In the genomic region with DNA sequence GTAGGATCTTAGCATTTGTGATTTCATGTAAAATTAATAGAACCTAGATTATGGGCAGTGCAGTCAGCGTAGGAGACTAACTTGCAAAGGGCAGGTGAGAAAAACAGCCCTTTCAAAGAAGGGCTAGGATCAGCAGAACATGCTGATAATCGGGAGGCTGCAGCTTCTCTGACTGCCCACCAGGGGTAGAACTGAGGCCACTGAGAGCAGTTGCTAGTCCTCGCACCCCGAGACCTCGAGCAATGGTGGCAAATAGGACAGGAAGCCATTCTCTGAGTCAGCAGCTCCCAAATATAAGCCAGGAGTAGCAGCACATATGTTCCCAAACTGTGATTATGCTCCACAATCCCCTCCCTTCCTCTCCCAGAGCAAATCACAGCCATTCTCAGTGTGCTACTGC, we compare ENCODE assay signal across 8 cellular contexts.
DNase-seq lines count a peak whose midpoint lies in the region; ATAC-seq, FAIRE-seq and TF ChIP-seq lines count a peak whose summit lies in the region.

No MANE protein-coding gene starts in this region.

- no TSS peak for BruUV-seq in endothelial cell of umbilical vein (replicated peaks; lab: Mats Ljungman, UMichigan)

- peaks cover 6% of the 10 kb centered on the region for H3K27me3 Mint-ChIP-seq in activated CD4-positive, alpha-beta T cell treated with anti-CD3 and anti-CD28 coated beads for 36 hours
- no peaks in the 10 kb centered on the region for H3K27me3 Mint-ChIP-seq in activated CD4-positive, alpha-beta T cell treated with anti-CD3 and anti-CD28 coated beads, Interleukin-2, amount 10 ng/mL, durations not matched to agents 24 days and 14 days

- H3K36me3 ChIP-seq in endothelial cell of umbilical vein (ENCODE audit: control insufficient read depth in 2 of 2, extremely low read depth in 1 of 2, insufficient read depth in 2 of 2, low read length in 2 of 2) (no peaks in the 10 kb centered on the region), smooth muscle cell (ENCODE audit: low read depth) (no peaks in the 10 kb centered on the region)

- TF ChIP-seq POLR2A in endothelial cell of umbilical vein (IDR thresholded peaks at IDR 0.05; ENCODE audit: low read depth, low read length), result no peak

- TF ChIP-seq CTCF in endothelial cell of umbilical vein (IDR thresholded peaks at IDR 0.05; ENCODE audit: extremely low read depth in 1 of 2, insufficient read depth in 1 of 2, low read depth in 1 of 2, low read length in 2 of 2), result peak; percentile 54 to 63
- TF ChIP-seq CTCF in smooth muscle cell (IDR thresholded peaks at IDR 0.05; ENCODE audit: borderline replicate concordance, insufficient read depth, poor library complexity, severe bottlenecking), result peak; percentile 41

- DNase-seq in activated CD4-positive, alpha-beta T cell treated with anti-CD3 and anti-CD28 coated beads for 36 hours, result peak; percentile 20
- DNase-seq in activated CD4-positive, alpha-beta T cell treated with anti-CD3 and anti-CD28 coated beads, Interleukin-2, amount 10 ng/mL, durations not matched to agents 24 days and 14 days, result no peak
- DNase-seq in NCI-H146 treated with DMSO at 0.1 percent for 48 hours (lab: John Stamatoyannopoulos, UW; ENCODE audit: unreplicated experiment), result peak; percentile 9
- DNase-seq in endothelial cell of umbilical vein (ENCODE audit: low read depth, low spot score), result peak; percentile 15
- DNase-seq in smooth muscle cell (lab: John Stamatoyannopoulos, UW; ENCODE audit: unreplicated experiment), result no peak
- DNase-seq in activated CD8-positive, alpha-beta memory T cell treated with anti-CD3 and anti-CD28 coated beads, Interleukin-2, amount 50 U/mL, for 48 hours, result no peak
- DNase-seq in 8988T, result no peak

- WGBS in smooth muscle cell (ENCODE audit: low lambda C conversion rate), result 51% methylated on average over 5 of the region's 5 CpGs

- H2AFZ ChIP-seq in endothelial cell of umbilical vein (ENCODE audit: low read depth, low read length) (peak overlapping the region; percentile 9), smooth muscle cell (ENCODE audit: low read depth) (peak overlapping the region; percentile 24)

- CTCF ChIA-PET in activated CD4-positive, alpha-beta T cell treated with anti-CD3 and anti-CD28 coated beads for 36 hours (lab: Charles Lee), result no interaction called here
- CTCF ChIA-PET in endothelial cell of umbilical vein (lab: Charles Lee), result interaction anchor here (0.5 to 2.4 kb wide), 11 partner anchors 8 to 170 kb away, joined by 3 to 14 read pairs (median 6); no protein-coding TSS in a partner anchor

- ATAC-seq in activated CD4-positive, alpha-beta T cell treated with anti-CD3 and anti-CD28 coated beads for 36 hours, result no peak
- ATAC-seq in HG02763 (IDR thresholded peaks at IDR 0.05; ENCODE audit: unreplicated experiment), result no peak

- FAIRE-seq in endothelial cell of umbilical vein (lab: Jason Lieb, UNC), result peak; percentile 80

- intact Hi-C loops in activated CD4-positive, alpha-beta T cell treated with anti-CD3 and anti-CD28 coated beads for 36 hours (cut with DNase I, micrococcal nuclease), result no loop called here
- intact Hi-C loops in activated CD4-positive, alpha-beta T cell treated with anti-CD3 and anti-CD28 coated beads, Interleukin-2, amount 10 ng/mL, durations not matched to agents 24 days and 14 days (cut with micrococcal nuclease), result no loop called here
- intact Hi-C loops in endothelial cell of umbilical vein (cut with micrococcal nuclease), result loop anchor here (5.0 to 10.0 kb wide), 3 partner anchors 130 to 758 kb away; no protein-coding TSS in a partner anchor

- no peaks in the 10 kb centered on the region for H4K20me1 ChIP-seq in endothelial cell of umbilical vein (replicated peaks; ENCODE audit: control insufficient read depth, extremely low read depth, insufficient read depth, low read length)
- H4K20me1 ChIP-seq in smooth muscle cell (ENCODE audit: low read depth), result no peaks in the 10 kb centered on the region

- H3K9me1 ChIP-seq in endothelial cell of umbilical vein (replicated peaks; ENCODE audit: control insufficient read depth, extremely low read depth, insufficient read depth, low read length), result no peaks in the 10 kb centered on the region

- H3K36me3 Mint-ChIP-seq in activated CD4-positive, alpha-beta T cell treated with anti-CD3 and anti-CD28 coated beads for 36 hours (ENCODE audit: low read depth), result no peaks in the 10 kb centered on the region
- H3K36me3 Mint-ChIP-seq in activated CD4-positive, alpha-beta T cell treated with anti-CD3 and anti-CD28 coated beads, Interleukin-2, amount 10 ng/mL, durations not matched to agents 24 days and 14 days (ENCODE audit: low read depth), result no peaks in the 10 kb centered on the region

- H3K27me3 ChIP-seq in endothelial cell of umbilical vein (ENCODE audit: control insufficient read depth in 2 of 2, insufficient read depth in 2 of 2, low read length in 2 of 2) (no peaks in the 10 kb centered on the region), smooth muscle cell (ENCODE audit: low read depth) (no peaks in the 10 kb centered on the region)

- dilution Hi-C loops in endothelial cell of umbilical vein (cut with MboI; ENCODE audit: extremely low pct_ligation_motif_present, low sequenced_read_pairs), result no loop called here

- H3K4me3 ChIP-seq in endothelial cell of umbilical vein (replicated peaks in 1 of 3; ENCODE audit: insufficient read depth in 1 of 3, low read depth in 1 of 3, low read length in 3 of 3) (no peak overlapping the region), smooth muscle cell (no peak overlapping the region)

- no peak overlapping the region for H3K9ac ChIP-seq in endothelial cell of umbilical vein (replicated peaks; ENCODE audit: extremely low read depth, insufficient read depth, low read length)
- H3K9ac ChIP-seq in smooth muscle cell (ENCODE audit: low read depth), result no peak overlapping the region

- H3K27ac Mint-ChIP-seq in activated CD4-positive, alpha-beta T cell treated with anti-CD3 and anti-CD28 coated beads for 36 hours, result no peak overlapping the region
- no peak overlapping the region for H3K27ac Mint-ChIP-seq in activated CD4-positive, alpha-beta T cell treated with anti-CD3 and anti-CD28 coated beads, Interleukin-2, amount 10 ng/mL, durations not matched to agents 24 days and 14 days

- H3K9me3 Mint-ChIP-seq in activated CD4-positive, alpha-beta T cell treated with anti-CD3 and anti-CD28 coated beads for 36 hours (ENCODE audit: low read depth), result no peaks in the 10 kb centered on the region
- no peaks in the 10 kb centered on the region for H3K9me3 Mint-ChIP-seq in activated CD4-positive, alpha-beta T cell treated with anti-CD3 and anti-CD28 coated beads, Interleukin-2, amount 10 ng/mL, durations not matched to agents 24 days and 14 days

- H3K27ac ChIP-seq in endothelial cell of umbilical vein (ENCODE audit: insufficient read depth, low read depth, low read length), result no peak overlapping the region
- no peak overlapping the region for H3K27ac ChIP-seq in smooth muscle cell (ENCODE audit: low read depth)

- H3K79me2 ChIP-seq in endothelial cell of umbilical vein (ENCODE audit: control insufficient read depth, insufficient read depth, low read length) (no peaks in the 10 kb centered on the region), smooth muscle cell (ENCODE audit: low read depth) (no peaks in the 10 kb centered on the region)

- H3F3A ChIP-seq in smooth muscle cell (ENCODE audit: low read depth), result peaks cover 6% of the 10 kb centered on the region

- H3K4me3 Mint-ChIP-seq in activated CD4-positive, alpha-beta T cell treated with anti-CD3 and anti-CD28 coated beads for 36 hours, result no peak overlapping the region
- H3K4me3 Mint-ChIP-seq in activated CD4-positive, alpha-beta T cell treated with anti-CD3 and anti-CD28 coated beads, Interleukin-2, amount 10 ng/mL, durations not matched to agents 24 days and 14 days, result no peak overlapping the region

- H3K4me1 ChIP-seq in endothelial cell of umbilical vein (ENCODE audit: control insufficient read depth, extremely low read depth, insufficient read depth, low read length), result peaks cover 3% of the 10 kb centered on the region
- no peaks in the 10 kb centered on the region for H3K4me1 ChIP-seq in smooth muscle cell (ENCODE audit: low read depth)

- H3K9me3 ChIP-seq in endothelial cell of umbilical vein (replicated peaks; ENCODE audit: control insufficient read depth, insufficient read depth, low read length), result no peaks in the 10 kb centered on the region
- no peaks in the 10 kb centered on the region for H3K9me3 ChIP-seq in smooth muscle cell (replicated peaks; ENCODE audit: low read depth)

- H3K4me1 Mint-ChIP-seq in activated CD4-positive, alpha-beta T cell treated with anti-CD3 and anti-CD28 coated beads for 36 hours, result no peaks in the 10 kb centered on the region
- H3K4me1 Mint-ChIP-seq in activated CD4-positive, alpha-beta T cell treated with anti-CD3 and anti-CD28 coated beads, Interleukin-2, amount 10 ng/mL, durations not matched to agents 24 days and 14 days, result no peaks in the 10 kb centered on the region

- POLR2A ChIA-PET in activated CD4-positive, alpha-beta T cell treated with anti-CD3 and anti-CD28 coated beads for 36 hours (lab: Charles Lee), result no interaction called here
- POLR2A ChIA-PET in endothelial cell of umbilical vein (lab: Charles Lee), result no interaction called here

- H3K4me2 ChIP-seq in endothelial cell of umbilical vein (ENCODE audit: insufficient read depth, low read length) (no peak overlapping the region), smooth muscle cell (no peak overlapping the region)

TF ChIP-seq in endothelial cell of umbilical vein, 7 proteins besides CTCF, POLR2A, EP300 and RAD21:
- peak; percentile 40 for TF ChIP-seq FOS (IDR thresholded peaks at IDR 0.05; ENCODE audit: borderline replicate concordance, insufficient read depth, low read length)
- TF ChIP-seq GATA2 (IDR thresholded peaks at IDR 0.05; ENCODE audit: insufficient read depth, insufficient read length, low read depth, low read length), result no peak
- no peak for TF ChIP-seq JUN (IDR thresholded peaks at IDR 0.05; ENCODE audit: borderline replicate concordance, insufficient read depth, insufficient read length, low read depth)
TF ChIP-seq in endothelial cell of umbilical vein: peak in this region for 1.

Comparison
In these comparisons a context has a peak if more than half of its experiments do, and no peak if none do; other contexts are left out.
1. DNase-seq: peak in activated CD4-positive, alpha-beta T cell treated with anti-CD3 and anti-CD28 coated beads for 36 hours (single experiment), NCI-H146 treated with DMSO at 0.1 percent for 48 hours (single experiment) and endothelial cell of umbilical vein (single experiment); none in activated CD4-positive, alpha-beta T cell treated with anti-CD3 and anti-CD28 coated beads, Interleukin-2, amount 10 ng/mL, durations not matched to agents 24 days and 14 days (single experiment), smooth muscle cell (single experiment), activated CD8-positive, alpha-beta memory T cell treated with anti-CD3 and anti-CD28 coated beads, Interleukin-2, amount 50 U/mL, for 48 hours (single experiment) and 8988T (single experiment).